Comparison of ENCODE assay signal across 15 cellular contexts in genomic region chr7:4631021-4631663, GRCh38. TPM values are rescaled to one million over a fixed set of nuclear protein-coding genes. Genes with fewer than 3 reads are reported as not detected.
DNase-seq lines count a peak whose midpoint lies in the region; ATAC-seq and TF ChIP-seq lines count a peak whose summit lies in the region.
"Had no signal": no experiment of that assay in that cellular context is flagged by ENCODE, and none has a peak within 500 bp of the region (broad histone marks: within the 10 kb centered on the region; RNA-seq: fewer than 3 reads in every experiment).

No MANE protein-coding gene starts in this region.

- no peak for TF ChIP-seq POLR2A in uterus (IDR thresholded peaks at IDR 0.05)

- H3K9me2 ChIP-seq in SK-N-SH = no peaks in the 10 kb centered on the region

- no peaks in the 10 kb centered on the region for H3K9me3 Mint-ChIP-seq in neural progenitor cell
- H3K9me3 Mint-ChIP-seq: central memory CD8-positive, alpha-beta T cell; stimulated activated naive CD8-positive, alpha-beta T cell treated with anti-CD3 and anti-CD28 coated beads, Interleukin-15, amount 100 ng/mL, for 72 hours had no signal

- H4K20me1 ChIP-seq in SK-N-SH (ENCODE audit: insufficient read depth) = no peaks in the 10 kb centered on the region
- no peaks in the 10 kb centered on the region for H4K20me1 ChIP-seq in neural progenitor cell (ENCODE audit: low read depth)

- H3K36me3 Mint-ChIP-seq in neural progenitor cell = no peaks in the 10 kb centered on the region

- POLR2A ChIA-PET in SK-N-SH (lab: Yijun Ruan, JAX) = interaction anchor here (1.0 to 1.2 kb wide), 2 partner anchors 10 to 625 kb away, joined by 3 to 5 read pairs; no protein-coding TSS in a partner anchor

- H3K9me3 ChIP-seq in SK-N-SH (no peaks in the 10 kb centered on the region), esophagus (ENCODE audit: control insufficient read depth in 2 of 2, insufficient read depth in 1 of 2, low read depth in 1 of 2, low read length in 1 of 2) (no peaks in the 10 kb centered on the region), neural progenitor cell (ENCODE audit: low read depth) (no peaks in the 10 kb centered on the region), uterus (no peaks in the 10 kb centered on the region)
- H3K9me3 ChIP-seq: pancreas had no signal

- ATAC-seq in SK-N-SH treated with all-trans-retinoic acid at 6 μM for 48 hours (no peak), HG03095 (IDR thresholded peaks at IDR 0.05; ENCODE audit: unreplicated experiment) (no peak), HG03439 (IDR thresholded peaks at IDR 0.05; ENCODE audit: unreplicated experiment) (no peak)
- ATAC-seq: stimulated activated naive CD8-positive, alpha-beta T cell treated with anti-CD3 and anti-CD28 coated beads, Interleukin-15, amount 100 ng/mL, for 72 hours had no signal

- no peak for TF ChIP-seq RAD21 in SK-N-SH (IDR thresholded peaks at IDR 0.05; ENCODE audit: low read length)

- H3K4me3 ChIP-seq in SK-N-SH (ENCODE audit: low read depth in 2 of 2, low read length in 1 of 2) (no peak overlapping the region), esophagus (ENCODE audit: low read depth in 1 of 2, low read length in 2 of 2) (no peak overlapping the region), neural progenitor cell (no peak overlapping the region), uterus (peak overlapping the region in 1 of 2 donors; percentile 32)
- H3K4me3 ChIP-seq: pancreas had no signal

- H3K4me1 ChIP-seq in SK-N-SH (ENCODE audit: control insufficient read depth in 1 of 2, insufficient read depth in 2 of 2, low read depth in 1 of 2, low read length in 1 of 2) (peaks cover 0 to 5% of the 10 kb centered on the region in 2 experiments; a peak in 1 of 4 replicates), esophagus (ENCODE audit: control insufficient read depth in 2 of 2, insufficient read depth in 2 of 2, low read length in 1 of 2) (peaks cover 0 to 5% of the 10 kb centered on the region in 2 donors), neural progenitor cell (no peaks in the 10 kb centered on the region), uterus (no peaks in the 10 kb centered on the region)
- H3K4me1 ChIP-seq: pancreas had no signal

- peak overlapping the region; percentile 41 for H3K4me2 ChIP-seq in SK-N-SH
- peak overlapping the region; percentile 58 for H3K4me2 ChIP-seq in neural progenitor cell

- TF ChIP-seq CTCF in SK-N-SH (IDR thresholded peaks at IDR 0.05) (no peak), neural progenitor cell (IDR thresholded peaks at IDR 0.05) (no peak), uterus (IDR thresholded peaks at IDR 0.05) (no peak)

- H3K27ac Mint-ChIP-seq in neural progenitor cell = peak overlapping the region; percentile 55
- H3K27ac Mint-ChIP-seq: stimulated activated naive CD8-positive, alpha-beta T cell treated with anti-CD3 and anti-CD28 coated beads, Interleukin-15, amount 100 ng/mL, for 72 hours had no signal

- no peaks in the 10 kb centered on the region for H3K36me3 ChIP-seq in SK-N-SH (replicated peaks in 1 of 2; ENCODE audit: control insufficient read depth in 1 of 2, insufficient read depth in 2 of 2, low read length in 1 of 2)
- peaks cover 0 to 2% of the 10 kb centered on the region in 2 donors for H3K36me3 ChIP-seq in esophagus (ENCODE audit: control insufficient read depth in 2 of 2, insufficient read depth in 2 of 2, low read length in 1 of 2)
- no peaks in the 10 kb centered on the region for H3K36me3 ChIP-seq in neural progenitor cell
- H3K36me3 ChIP-seq in uterus = no peaks in the 10 kb centered on the region
- H3K36me3 ChIP-seq: pancreas had no signal

- H3K4me3 Mint-ChIP-seq in neural progenitor cell = peak overlapping the region; percentile 42
- H3K4me3 Mint-ChIP-seq: central memory CD8-positive, alpha-beta T cell; stimulated activated naive CD8-positive, alpha-beta T cell treated with anti-CD3 and anti-CD28 coated beads, Interleukin-15, amount 100 ng/mL, for 72 hours had no signal

- WGBS in SK-N-SH (ENCODE audit: low lambda C conversion rate) = 76% methylated on average over 20 of the region's 20 CpGs
- 68 to 69% methylated on average over 20 of the region's 20 CpGs for WGBS in esophagus, 2 donors

- H3K4me1 Mint-ChIP-seq in neural progenitor cell = peaks cover 20% of the 10 kb centered on the region
- H3K4me1 Mint-ChIP-seq: central memory CD8-positive, alpha-beta T cell; stimulated activated naive CD8-positive, alpha-beta T cell treated with anti-CD3 and anti-CD28 coated beads, Interleukin-15, amount 100 ng/mL, for 72 hours had no signal

- peaks cover 11% of the 10 kb centered on the region for H3K27me3 Mint-ChIP-seq in neural progenitor cell (ENCODE audit: insufficient read depth, low read depth)

- no peaks in the 10 kb centered on the region for H3K79me2 ChIP-seq in SK-N-SH (ENCODE audit: insufficient read depth)
- no peaks in the 10 kb centered on the region for H3K79me2 ChIP-seq in neural progenitor cell (ENCODE audit: low read depth)

- no peak for TF ChIP-seq EP300 in SK-N-SH (IDR thresholded peaks at IDR 0.05; ENCODE audit: borderline replicate concordance in 1 of 2, low read depth in 1 of 2, low read length in 1 of 2)

- peak; percentile 15 for DNase-seq in SK-N-SH
- no peak for DNase-seq in neural progenitor cell (ENCODE audit: low spot score)
- DNase-seq in uterus = no peak
- DNase-seq in NCI-H446 treated with DMSO at 0.1 percent for 48 hours (lab: John Stamatoyannopoulos, UW) = no peak
- DNase-seq: activated CD4-positive, alpha-beta T cell treated with anti-CD3 and anti-CD28 coated beads, Interleukin-2, amount 50 U/mL, for 48 hours; activated gamma-delta T cell; stimulated activated CD4-positive, alpha-beta T cell treated with anti-CD3 and anti-CD28 coated beads, Interleukin-4, amount 100 ng/mL, for 24 hours; stimulated activated naive CD8-positive, alpha-beta T cell treated with anti-CD3 and anti-CD28 coated beads, Interleukin-15, amount 100 ng/mL, for 72 hours had no signal

- H2AFZ ChIP-seq in SK-N-SH (ENCODE audit: low read depth) (peak overlapping the region; percentile 75; the same call in 1 of the 2 replicates), neural progenitor cell (replicated peaks) (peak overlapping the region; percentile 47)

- H3K27me3 ChIP-seq in SK-N-SH (ENCODE audit: insufficient read depth) (no peaks in the 10 kb centered on the region), esophagus (ENCODE audit: control insufficient read depth in 1 of 2, insufficient read depth in 2 of 2, low read length in 2 of 2) (no peaks in the 10 kb centered on the region), neural progenitor cell (peaks cover 49% of the 10 kb centered on the region), uterus (no peaks in the 10 kb centered on the region)
- H3K27me3 ChIP-seq: pancreas had no signal

- H3F3A ChIP-seq in SK-N-SH (replicated peaks; ENCODE audit: insufficient read depth) (no peaks in the 10 kb centered on the region), neural progenitor cell (ENCODE audit: low read depth) (peaks cover 10% of the 10 kb centered on the region)

- CTCF ChIA-PET in SK-N-SH (lab: Yijun Ruan, JAX) = interaction anchor here (0.6 to 4.3 kb wide), 39 partner anchors 8 to 1772 kb away, joined by 3 to 44 read pairs (median 4); partner anchors contain the start of genes AP5Z1, FOXK1 and SDK1

- H3K27ac ChIP-seq in SK-N-SH (ENCODE audit: low read depth in 2 of 2, low read length in 1 of 2) (no peak overlapping the region), esophagus (ENCODE audit: low read depth in 2 of 2, low read length in 1 of 2) (peak overlapping the region; percentile 53 to 79), neural progenitor cell (no peak overlapping the region), uterus (peak overlapping the region; percentile 65 to 72)
- H3K27ac ChIP-seq: 22Rv1, pancreas had no signal

- intact Hi-C loops in uterus (cut with DNase I; ENCODE audit: low total_unique reads) = no loop called here

- H3K9ac ChIP-seq in SK-N-SH = no peak overlapping the region
- H3K9ac ChIP-seq in neural progenitor cell = no peak overlapping the region

TF ChIP-seq in SK-N-SH, 30 proteins besides CTCF, POLR2A, EP300 and RAD21 (continues in another document):
- TF ChIP-seq GATA2 (CRISPR knock-in tag; IDR thresholded peaks at IDR 0.05) = no peak
- no peak for TF ChIP-seq ELF1 (IDR thresholded peaks at IDR 0.05)
- TF ChIP-seq PBX3 (IDR thresholded peaks at IDR 0.05) = no peak
- no peak for TF ChIP-seq CHD2 (IDR thresholded peaks at IDR 0.05; ENCODE audit: low read length, partially characterized antibody)
- no peak for TF ChIP-seq SMC3 (IDR thresholded peaks at IDR 0.05; ENCODE audit: low read depth, low read length)

TF ChIP-seq in SK-N-SH treated with all-trans-retinoic acid at 6 μM for 48 hours, 23 proteins besides CTCF, POLR2A, EP300 and RAD21:
- TF ChIP-seq SNAI2 (CRISPR knock-in tag; IDR thresholded peaks at IDR 0.05) (no peak), ZFP3 (CRISPR knock-in tag; IDR thresholded peaks at IDR 0.05) (no peak), PATZ1 (CRISPR knock-in tag; IDR thresholded peaks at IDR 0.05; ENCODE audit: borderline replicate concordance) (no peak)

RNA-seq across cellular contexts. Expression of gene FOXK1, which starts 51.0 kb away (rescaled TPM):
- polyA plus RNA-seq in SK-N-SH (2012; rRNA removed) (3.0 and 4.7 TPM in 2 replicates), esophagus (1 to 10 TPM; 3.9 to 7.1 TPM)
- polyA plus RNA-seq in SK-N-SH (2012; cell fraction: cytosol; rRNA removed) = 2.1 and 3.0 TPM in 2 replicates
- 11.3 and 15.1 TPM in 2 replicates for polyA plus RNA-seq in SK-N-SH (2012; cell fraction: nucleus; rRNA removed)
- total RNA-seq in neural progenitor cell (ENCODE audit: low replicate concordance) (11.1 and 22.4 TPM in 2 replicates), uterus (10 to 100 TPM in 3 of 4 donors, 1 to 10 TPM in 1; 9.0 to 64.1 (median 21.5) TPM)

Comparison
In these comparisons a context has a peak if more than half of its experiments do, and no peak if none do; other contexts are left out.
1. H3K27ac ChIP-seq: peak in esophagus (2 of 2) and uterus (2 of 2); none in SK-N-SH (0 of 2) and neural progenitor cell (single experiment).